Comparison of ENCODE assay signal across 19 cellular contexts in the genomic region with DNA sequence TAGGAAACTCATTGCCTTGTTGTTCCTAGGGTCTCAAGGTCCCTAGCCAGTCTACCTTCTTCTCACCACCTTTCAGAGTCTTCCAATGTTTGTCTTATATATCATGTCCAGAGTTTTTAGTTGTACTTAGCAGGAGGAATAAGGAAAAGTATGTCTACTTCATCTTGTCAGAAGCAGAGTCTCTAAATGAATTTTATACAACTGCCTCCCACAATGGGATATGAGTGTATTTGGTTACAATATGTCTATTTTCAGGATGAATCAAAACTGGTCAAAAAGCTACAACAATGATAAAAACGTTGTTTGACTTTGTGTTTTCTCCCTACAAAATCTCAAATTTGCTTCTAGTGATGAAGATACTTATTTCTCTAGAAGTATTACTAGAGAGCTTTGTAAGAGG. TPM values are rescaled to one million over a fixed set of nuclear protein-coding genes. Genes with fewer than 3 reads are reported as not detected.
DNase-seq lines count a peak whose midpoint lies in the region; ATAC-seq and TF ChIP-seq lines count a peak whose summit lies in the region.
"Had no signal": no experiment of that assay in that cellular context is flagged by ENCODE, and none has a peak within 500 bp of the region (broad histone marks: within the 10 kb centered on the region; RNA-seq: fewer than 3 reads in every experiment).

No MANE protein-coding gene starts in this region.

- H3K4me1 Mint-ChIP-seq in T-helper 2 cell treated with Interferon-gamma antibody and Interleukin-4, amounts not matched to agents 5 μg/mL and 100 μg/mL, for 36 hours (ENCODE audit: low read depth): peaks cover 38% of the 10 kb centered on the region
- H3K4me1 Mint-ChIP-seq in natural killer cell treated with Interleukin-12 subunit alpha and Interleukin-12 subunit beta and Interleukin-15 and Interleukin-18, amount 100 ng/mL, for 72 hours (ENCODE audit: low read depth in 2 of 2): peaks cover 28 to 48% of the 10 kb centered on the region in 2 donors
- H3K4me1 Mint-ChIP-seq in natural killer cell: peaks cover 0 to 29% of the 10 kb centered on the region in 2 donors
- H3K4me1 Mint-ChIP-seq in effector memory CD8-positive, alpha-beta T cell (ENCODE audit: low read depth in 2 of 2): peaks cover 19 to 47% of the 10 kb centered on the region in 2 donors

- peak overlapping the region; percentile 41 for H3K27ac Mint-ChIP-seq in T-helper 2 cell treated with Interferon-gamma antibody and Interleukin-4, amounts not matched to agents 5 μg/mL and 100 μg/mL, for 36 hours
- H3K27ac Mint-ChIP-seq in natural killer cell treated with Interleukin-12 subunit alpha and Interleukin-12 subunit beta and Interleukin-15 and Interleukin-18, amount 100 ng/mL, for 72 hours: peak overlapping the region; percentile 11 to 53
- H3K27ac Mint-ChIP-seq in natural killer cell: no peak overlapping the region
- peak overlapping the region; percentile 3 to 58 for H3K27ac Mint-ChIP-seq in effector memory CD8-positive, alpha-beta T cell
- H3K27ac Mint-ChIP-seq: CD4-positive, alpha-beta T cell had no signal

- no peaks in the 10 kb centered on the region for H3K27me3 Mint-ChIP-seq in T-helper 2 cell treated with Interferon-gamma antibody and Interleukin-4, amounts not matched to agents 5 μg/mL and 100 μg/mL, for 36 hours (ENCODE audit: low read depth)
- H3K27me3 Mint-ChIP-seq in natural killer cell treated with Interleukin-12 subunit alpha and Interleukin-12 subunit beta and Interleukin-15 and Interleukin-18, amount 100 ng/mL, for 72 hours: no peaks in the 10 kb centered on the region
- no peaks in the 10 kb centered on the region for H3K27me3 Mint-ChIP-seq in natural killer cell (ENCODE audit: low read depth in 2 of 2)
- no peaks in the 10 kb centered on the region for H3K27me3 Mint-ChIP-seq in effector memory CD8-positive, alpha-beta T cell
- H3K27me3 Mint-ChIP-seq: CD4-positive, alpha-beta T cell had no signal

- H3K36me3 Mint-ChIP-seq in T-helper 2 cell treated with Interferon-gamma antibody and Interleukin-4, amounts not matched to agents 5 μg/mL and 100 μg/mL, for 36 hours (ENCODE audit: low read depth): peaks cover 52% of the 10 kb centered on the region
- H3K36me3 Mint-ChIP-seq in natural killer cell treated with Interleukin-12 subunit alpha and Interleukin-12 subunit beta and Interleukin-15 and Interleukin-18, amount 100 ng/mL, for 72 hours: peaks cover 23% of the 10 kb centered on the region
- peaks cover 8% of the 10 kb centered on the region for H3K36me3 Mint-ChIP-seq in natural killer cell
- no peaks in the 10 kb centered on the region for H3K36me3 Mint-ChIP-seq in effector memory CD8-positive, alpha-beta T cell (ENCODE audit: insufficient read depth)

- H3K36me3 ChIP-seq in left ventricle myocardium inferior: peaks cover 13% of the 10 kb centered on the region

- peaks cover 15% of the 10 kb centered on the region for H3K9me3 Mint-ChIP-seq in T-helper 2 cell treated with Interferon-gamma antibody and Interleukin-4, amounts not matched to agents 5 μg/mL and 100 μg/mL, for 36 hours
- H3K9me3 Mint-ChIP-seq in natural killer cell treated with Interleukin-12 subunit alpha and Interleukin-12 subunit beta and Interleukin-15 and Interleukin-18, amount 100 ng/mL, for 72 hours: peaks cover 9% of the 10 kb centered on the region
- H3K9me3 Mint-ChIP-seq in natural killer cell: peaks cover 4 to 9% of the 10 kb centered on the region in 2 donors
- peaks cover 5 to 9% of the 10 kb centered on the region in 2 donors for H3K9me3 Mint-ChIP-seq in effector memory CD8-positive, alpha-beta T cell

- no peak overlapping the region for H3K4me3 Mint-ChIP-seq in T-helper 2 cell treated with Interferon-gamma antibody and Interleukin-4, amounts not matched to agents 5 μg/mL and 100 μg/mL, for 36 hours
- H3K4me3 Mint-ChIP-seq in natural killer cell treated with Interleukin-12 subunit alpha and Interleukin-12 subunit beta and Interleukin-15 and Interleukin-18, amount 100 ng/mL, for 72 hours: peak overlapping the region; percentile 25
- H3K4me3 Mint-ChIP-seq in natural killer cell: no peak overlapping the region
- H3K4me3 Mint-ChIP-seq in effector memory CD8-positive, alpha-beta T cell: no peak overlapping the region
- H3K4me3 Mint-ChIP-seq: CD4-positive, alpha-beta T cell had no signal

- intact Hi-C loops in natural killer cell (cut with micrococcal nuclease) (no loop called here), left ventricle myocardium inferior (cut with micrococcal nuclease) (no loop called here)

- ATAC-seq in natural killer cell treated with Interleukin-12 subunit alpha and Interleukin-12 subunit beta and Interleukin-15 and Interleukin-18, amount 100 ng/mL, for 72 hours: no peak
- no peak for ATAC-seq in natural killer cell
- no peak for ATAC-seq in effector memory CD8-positive, alpha-beta T cell (replicated peaks)
- ATAC-seq: PC-3 had no signal

- TF ChIP-seq CTCF in natural killer cell (IDR thresholded peaks at IDR 0.05) (no peak), left ventricle myocardium inferior (IDR thresholded peaks at IDR 0.05; ENCODE audit: borderline replicate concordance) (no peak)

- no peaks in the 10 kb centered on the region for H3K27me3 ChIP-seq in left ventricle myocardium inferior (ENCODE audit: low read depth)
- H3K27me3 ChIP-seq: BE2C had no signal

- no peak overlapping the region for H3K4me3 ChIP-seq in left ventricle myocardium inferior

- no peak overlapping the region for H3K27ac ChIP-seq in left ventricle myocardium inferior (replicated peaks)
- H3K27ac ChIP-seq: RWPE1 had no signal

- peaks cover 15% of the 10 kb centered on the region for H3K4me1 ChIP-seq in left ventricle myocardium inferior

- H3K9me3 ChIP-seq in left ventricle myocardium inferior (replicated peaks): peaks cover 20% of the 10 kb centered on the region
- H3K9me3 ChIP-seq: BE2C had no signal

- no peak for DNase-seq in T-helper 2 cell treated with Interferon-gamma antibody and Interleukin-4, amounts not matched to agents 5 μg/mL and 100 μg/mL, for 36 hours (ENCODE audit: low spot score)
- DNase-seq in T-helper 2 cell (no peak), natural killer cell (no peak), NCI-H187 treated with DMSO at 0.1 percent for 48 hours (lab: John Stamatoyannopoulos, UW) (no peak), HuH-7.5 (ENCODE audit: low spot score) (no peak), left ventricle myocardium inferior (no peak)
- DNase-seq in natural killer cell treated with Interleukin-12 subunit alpha and Interleukin-12 subunit beta and Interleukin-15 and Interleukin-18, amount 100 ng/mL, for 72 hours (ENCODE audit: low spot score): no peak
- DNase-seq in effector memory CD8-positive, alpha-beta T cell: no peak
- DNase-seq: 8988T; BE2C; CD4-positive, alpha-beta T cell; EL; KBM-7; NCI-H1436; NCI-H2029 treated with DMSO at 0.1 percent for 48 hours; NCI-H774; PC-3 had no signal

RNA-seq across cellular contexts. Expression of a gene that starts 7.0 kb away (rescaled TPM):
- total RNA-seq in natural killer cell treated with Interleukin-12 subunit alpha and Interleukin-12 subunit beta and Interleukin-15 and Interleukin-18, amount 100 ng/mL, for 72 hours: 100 to 1,000 TPM in 1 of 2 donors, 10 to 100 TPM in 1; 83.4 to 127 TPM
- total RNA-seq in natural killer cell: 10 to 100 TPM; 24.2 to 31.3 (median 27.6) TPM
- total RNA-seq in left ventricle myocardium inferior: 84.6 TPM

RNA-seq across cellular contexts. Expression of a gene that starts 19.2 kb away (rescaled TPM):
- under 1 TPM; 0.12 to 0.22 TPM for total RNA-seq in natural killer cell treated with Interleukin-12 subunit alpha and Interleukin-12 subunit beta and Interleukin-15 and Interleukin-18, amount 100 ng/mL, for 72 hours
- total RNA-seq in natural killer cell (under 1 TPM in 1 of 3 donors, not detected in 2; 0.10 TPM), left ventricle myocardium inferior (0.03 TPM)
- total RNA-seq: NCI-H460 had no signal

RNA-seq across cellular contexts. Expression of a gene that starts 56.2 kb away (rescaled TPM):
- total RNA-seq in natural killer cell treated with Interleukin-12 subunit alpha and Interleukin-12 subunit beta and Interleukin-15 and Interleukin-18, amount 100 ng/mL, for 72 hours: 10 to 100 TPM; 27.7 to 34.2 TPM
- total RNA-seq in natural killer cell (10 to 100 TPM; 51.6 to 70.3 (median 54.3) TPM), left ventricle myocardium inferior (16.5 TPM)

Comparison
In these comparisons a context has a peak if more than half of its experiments do, and no peak if none do; other contexts are left out.
1. H3K27ac Mint-ChIP-seq: peak in T-helper 2 cell treated with Interferon-gamma antibody and Interleukin-4, amounts not matched to agents 5 μg/mL and 100 μg/mL, for 36 hours (single experiment), natural killer cell treated with Interleukin-12 subunit alpha and Interleukin-12 subunit beta and Interleukin-15 and Interleukin-18, amount 100 ng/mL, for 72 hours (2 of 2) and effector memory CD8-positive, alpha-beta T cell (2 of 2); none in natural killer cell (0 of 2).